ENCODE assay signal across 21 cellular contexts in the genomic region with DNA sequence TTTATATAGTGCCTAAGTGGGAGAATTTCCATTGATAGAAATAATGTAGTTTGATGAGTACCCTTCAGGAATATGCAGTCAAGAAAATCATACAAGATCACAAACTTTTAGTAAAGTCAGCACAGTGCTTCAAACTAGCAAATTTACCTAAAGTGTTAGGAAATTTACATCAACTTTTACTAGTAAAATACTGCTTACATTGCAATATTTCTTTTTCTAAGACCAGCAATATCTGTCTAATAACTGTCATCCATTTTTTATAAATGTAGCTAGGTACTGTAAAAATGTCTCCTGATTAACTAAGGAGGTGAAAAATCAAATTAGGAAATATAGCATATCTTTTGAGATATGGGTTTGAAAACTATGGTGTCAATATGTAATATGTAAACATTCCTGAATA.
DNase-seq lines count a peak whose midpoint lies in the region; ATAC-seq, FAIRE-seq and TF ChIP-seq lines count a peak whose summit lies in the region.
"Had no signal": no experiment of that assay in that cellular context is flagged by ENCODE, and none has a peak within 500 bp of the region (broad histone marks: within the 10 kb centered on the region; RNA-seq: fewer than 3 reads in every experiment).

No MANE protein-coding gene starts in this region.

- no peak for TF ChIP-seq EP300 in HepG2 (IDR thresholded peaks at IDR 0.05; ENCODE audit: low read depth in 2 of 2, low read length in 2 of 2)
- TF ChIP-seq EP300 in HepG2 (CRISPR knock-in tag; IDR thresholded peaks at IDR 0.05; ENCODE audit: borderline replicate concordance) = no peak
- no peak for TF ChIP-seq EP300 in K562 (IDR thresholded peaks at IDR 0.05; ENCODE audit: low read length)
- no peak for TF ChIP-seq EP300 in transverse colon (IDR thresholded peaks at IDR 0.05; ENCODE audit: low read depth)

- TF ChIP-seq RAD21 in HepG2 (CRISPR knock-in tag; IDR thresholded peaks at IDR 0.05) (no peak), IMR-90 (IDR thresholded peaks at IDR 0.05; ENCODE audit: low read length) (no peak), K562 (CRISPR knock-in tag; conservative IDR thresholded peaks at IDR 0.05 in 1 of 2, IDR thresholded peaks at IDR 0.05 in 1 of 2) (no peak)

- TF ChIP-seq POLR2A in HepG2 (IDR thresholded peaks at IDR 0.05; ENCODE audit: insufficient read depth in 1 of 2, low read depth in 2 of 2, low read length in 2 of 2) = no peak
- TF ChIP-seq POLR2A in right lobe of liver (IDR thresholded peaks at IDR 0.05) = no peak
- TF ChIP-seq POLR2A in IMR-90 (IDR thresholded peaks at IDR 0.05; ENCODE audit: low read depth, low read length) = no peak
- TF ChIP-seq POLR2A in K562 (conservative IDR thresholded peaks at IDR 0.05) = no peak
- no peak for TF ChIP-seq POLR2A in transverse colon (IDR thresholded peaks at IDR 0.05)

- BruUV-seq in HepG2 (replicated peaks; lab: Mats Ljungman, UMichigan) (no TSS peak), IMR-90 (replicated peaks; lab: Mats Ljungman, UMichigan) (no TSS peak), K562 (replicated peaks; lab: Mats Ljungman, UMichigan) (no TSS peak)

- POLR2A ChIA-PET in HepG2 (lab: Yijun Ruan, JAX) (no interaction called here), IMR-90 (lab: Charles Lee; ENCODE audit: unreplicated experiment) (no interaction called here), K562 (lab: Yijun Ruan, JAX) (no interaction called here)

- H3K4me3 Mint-ChIP-seq in mesothelial cell of epicardium = no peak overlapping the region
- H3K4me3 Mint-ChIP-seq: B cell; CD4-positive, alpha-beta T cell; CD8-positive, alpha-beta T cell had no signal

- TF ChIP-seq CTCF in HepG2 (CRISPR knock-in tag; IDR thresholded peaks at IDR 0.05) (no peak), right lobe of liver (IDR thresholded peaks at IDR 0.05) (no peak), IMR-90 (conservative IDR thresholded peaks at IDR 0.05; ENCODE audit: low read depth, low read length) (no peak), K562 (IDR thresholded peaks at IDR 0.05 in 2 of 3, conservative IDR thresholded peaks at IDR 0.05 in 1 of 3; ENCODE audit: insufficient read depth in 2 of 3, low read depth in 1 of 3, low read length in 3 of 3) (no peak), mesothelial cell of epicardium (IDR thresholded peaks at IDR 0.05; ENCODE audit: unreplicated experiment) (no peak), lower lobe of right lung (IDR thresholded peaks at IDR 0.05) (no peak), transverse colon (IDR thresholded peaks at IDR 0.05) (no peak)

- H3K4me1 Mint-ChIP-seq in mesothelial cell of epicardium = peaks cover 7% of the 10 kb centered on the region
- H3K4me1 Mint-ChIP-seq: B cell had no signal

- no peaks in the 10 kb centered on the region for H4K20me1 ChIP-seq in HepG2 (ENCODE audit: insufficient read depth, low read length)
- H4K20me1 ChIP-seq in IMR-90 (ENCODE audit: insufficient read depth, low read length) = no peaks in the 10 kb centered on the region
- H4K20me1 ChIP-seq in K562 (replicated peaks; ENCODE audit: control insufficient read depth, insufficient read depth, low read length) = no peaks in the 10 kb centered on the region
- H4K20me1 ChIP-seq: BLaER1 treated with 17β-estradiol and CSF1 and Interleukin-3, amounts not matched to agents 10 nM and 100 nM had no signal

- H4K91ac ChIP-seq in IMR-90 (ENCODE audit: insufficient read depth, low read depth, low read length) = no peak overlapping the region

- H3K9ac ChIP-seq in HepG2 (ENCODE audit: insufficient read depth, low read depth, low read length) (no peak overlapping the region), IMR-90 (ENCODE audit: low read depth, low read length) (no peak overlapping the region), K562 (ENCODE audit: insufficient read depth in 1 of 2, low read depth in 2 of 2, low read length in 2 of 2) (no peak overlapping the region)
- H3K9ac ChIP-seq: BLaER1 treated with 17β-estradiol and CSF1 and Interleukin-3, amounts not matched to agents 10 nM and 100 nM had no signal

- CTCF ChIA-PET in HepG2 (lab: Yijun Ruan, JAX; ENCODE audit: low intra/inter-chr PET ratio, low total read pairs) = no interaction called here
- CTCF ChIA-PET in IMR-90 (lab: Yijun Ruan, JAX) = no interaction called here
- CTCF ChIA-PET in K562 (lab: Yijun Ruan, JAX; ENCODE audit: low intra/inter-chr PET ratio) = interaction anchor here (0.5 kb wide), 1 partner anchor 43 kb away, joined by 3 read pairs; no protein-coding TSS in a partner anchor

- H3K4me2 ChIP-seq in HepG2 (ENCODE audit: low read depth, low read length) = no peak overlapping the region
- no peak overlapping the region for H3K4me2 ChIP-seq in IMR-90 (ENCODE audit: low read depth, low read length)
- no peak overlapping the region for H3K4me2 ChIP-seq in K562 (ENCODE audit: insufficient read depth, low read length)
- H3K4me2 ChIP-seq: BLaER1 treated with 17β-estradiol and CSF1 and Interleukin-3, amounts not matched to agents 10 nM and 100 nM had no signal

- no peak for ATAC-seq in HepG2
- ATAC-seq in right lobe of liver = no peak
- no peak for ATAC-seq in IMR-90 (ENCODE audit: low read depth)
- ATAC-seq in K562 = no peak
- ATAC-seq in lower lobe of right lung = no peak
- ATAC-seq in GM21390 (IDR thresholded peaks at IDR 0.05; ENCODE audit: unreplicated experiment) = no peak
- ATAC-seq: CD8-positive, alpha-beta T cell had no signal

- H4K5ac ChIP-seq in IMR-90 (ENCODE audit: low read depth, low read length) = no peak overlapping the region

- H3K9me1 ChIP-seq in IMR-90 (ENCODE audit: insufficient read depth, low read length) = no peaks in the 10 kb centered on the region
- H3K9me1 ChIP-seq in K562 (ENCODE audit: control insufficient read depth, insufficient read depth, low read length) = no peaks in the 10 kb centered on the region

- H3K36me3 ChIP-seq in HepG2 (replicated peaks in 1 of 2; ENCODE audit: control insufficient read depth in 1 of 2, insufficient read depth in 2 of 2, low read length in 2 of 2) = no peaks in the 10 kb centered on the region
- no peaks in the 10 kb centered on the region for H3K36me3 ChIP-seq in right lobe of liver
- H3K36me3 ChIP-seq in IMR-90 (ENCODE audit: control insufficient read depth, insufficient read depth, low read length) = no peaks in the 10 kb centered on the region
- H3K36me3 ChIP-seq in K562 (ENCODE audit: control insufficient read depth, insufficient read depth, low read length) = no peaks in the 10 kb centered on the region
- H3K36me3 ChIP-seq in lower lobe of right lung = no peaks in the 10 kb centered on the region
- no peaks in the 10 kb centered on the region for H3K36me3 ChIP-seq in transverse colon
- H3K36me3 ChIP-seq: BLaER1 treated with 17β-estradiol and CSF1 and Interleukin-3, amounts not matched to agents 10 nM and 100 nM had no signal

- no peaks in the 10 kb centered on the region for H3K4me1 ChIP-seq in HepG2 (ENCODE audit: insufficient read depth, low read length)
- no peaks in the 10 kb centered on the region for H3K4me1 ChIP-seq in right lobe of liver
- H3K4me1 ChIP-seq in IMR-90 (ENCODE audit: control insufficient read depth, insufficient read depth, low read length) = no peaks in the 10 kb centered on the region
- H3K4me1 ChIP-seq in K562 (replicated peaks in 1 of 2; ENCODE audit: control insufficient read depth in 2 of 2, insufficient read depth in 2 of 2, low read length in 2 of 2) = no peaks in the 10 kb centered on the region
- no peaks in the 10 kb centered on the region for H3K4me1 ChIP-seq in lower lobe of right lung
- H3K4me1 ChIP-seq in transverse colon = no peaks in the 10 kb centered on the region
- H3K4me1 ChIP-seq: BLaER1 treated with 17β-estradiol and CSF1 and Interleukin-3, amounts not matched to agents 10 nM and 100 nM; Caco-2 had no signal

- 0 out of 2 replicates have a peak, but pooled peaks cover 5% of the 10 kb centered on the region for H3K9me3 ChIP-seq in HepG2 (ENCODE audit: low read length)
- no peaks in the 10 kb centered on the region for H3K9me3 ChIP-seq in right lobe of liver
- H3K9me3 ChIP-seq in IMR-90 (ENCODE audit: control insufficient read depth, insufficient read depth, low read length) = no peaks in the 10 kb centered on the region
- H3K9me3 ChIP-seq in K562 (replicated peaks; ENCODE audit: control insufficient read depth, insufficient read depth, low read depth, low read length) = peaks cover 2% of the 10 kb centered on the region; the same call in 1 of the 2 replicates
- H3K9me3 ChIP-seq in lower lobe of right lung = no peaks in the 10 kb centered on the region
- H3K9me3 ChIP-seq in transverse colon = no peaks in the 10 kb centered on the region
- H3K9me3 ChIP-seq: BLaER1 treated with 17β-estradiol and CSF1 and Interleukin-3, amounts not matched to agents 10 nM and 100 nM; Caco-2 had no signal

- no peak overlapping the region for H3K14ac ChIP-seq in IMR-90 (replicated peaks; ENCODE audit: low read depth, low read length)

- H3K27me3 ChIP-seq in HepG2 (ENCODE audit: control insufficient read depth in 1 of 2, insufficient read depth in 2 of 2, low read length in 2 of 2) (no peaks in the 10 kb centered on the region), right lobe of liver (no peaks in the 10 kb centered on the region), IMR-90 (ENCODE audit: control insufficient read depth, insufficient read depth, low read length) (no peaks in the 10 kb centered on the region), K562 (ENCODE audit: control insufficient read depth in 2 of 2, insufficient read depth in 2 of 2, low read length in 2 of 2) (no peaks in the 10 kb centered on the region), lower lobe of right lung (ENCODE audit: low read depth) (no peaks in the 10 kb centered on the region), transverse colon (no peaks in the 10 kb centered on the region)
- H3K27me3 ChIP-seq: BLaER1 treated with 17β-estradiol and CSF1 and Interleukin-3, amounts not matched to agents 10 nM and 100 nM had no signal

- no peak overlapping the region for H3K18ac ChIP-seq in IMR-90 (ENCODE audit: low read depth, low read length)

- no peak overlapping the region for H2AK5ac ChIP-seq in IMR-90 (ENCODE audit: low read depth, low read length)

- peaks cover 26% of the 10 kb centered on the region for H3K9me3 Mint-ChIP-seq in mesothelial cell of epicardium
- H3K9me3 Mint-ChIP-seq: CD4-positive, alpha-beta T cell; CD8-positive, alpha-beta T cell had no signal

- intact Hi-C loops in HepG2 (cut with micrococcal nuclease; ENCODE audit: unreplicated experiment) = no loop called here
- intact Hi-C loops in right lobe of liver (cut with DNase I) = no loop called here
- intact Hi-C loops in IMR-90 (cut with micrococcal nuclease) = no loop called here
- intact Hi-C loops in K562 (cut with micrococcal nuclease) = no loop called here
- intact Hi-C loops in lower lobe of right lung (cut with DNase I) = no loop called here
- intact Hi-C loops in transverse colon (cut with DNase I; ENCODE audit: low total_unique reads) = no loop called here

- no peak overlapping the region for H2AK9ac ChIP-seq in IMR-90 (replicated peaks; ENCODE audit: low read depth, low read length, poor library complexity)

- H3K23ac ChIP-seq in IMR-90 (ENCODE audit: low read depth, low read length) = no peak overlapping the region

- no peak overlapping the region for H2BK120ac ChIP-seq in IMR-90 (ENCODE audit: low read depth, low read length)

- no peak overlapping the region for H2BK5ac ChIP-seq in IMR-90 (ENCODE audit: low read depth, low read length, poor library complexity, severe bottlenecking)

- H3K27ac Mint-ChIP-seq in mesothelial cell of epicardium = peak overlapping the region; percentile 54
- H3K27ac Mint-ChIP-seq: B cell; CD4-positive, alpha-beta T cell; CD8-positive, alpha-beta T cell had no signal

- no peak overlapping the region for H2BK20ac ChIP-seq in IMR-90 (ENCODE audit: low read depth, low read length)

- H3K27ac ChIP-seq in HepG2 (ENCODE audit: extremely low read length, insufficient read depth, low read length) (no peak overlapping the region), right lobe of liver (no peak overlapping the region), IMR-90 (ENCODE audit: insufficient read depth, low read length) (no peak overlapping the region), K562 (ENCODE audit: extremely low read depth, low read depth, low read length) (no peak overlapping the region), lower lobe of right lung (no peak overlapping the region), transverse colon (no peak overlapping the region)
- H3K27ac ChIP-seq: 22Rv1; BLaER1 treated with 17β-estradiol and CSF1 and Interleukin-3, amounts not matched to agents 10 nM and 100 nM; C4-2B had no signal

- no peak overlapping the region for H3K56ac ChIP-seq in IMR-90 (ENCODE audit: extremely low read depth, insufficient read depth, low read length)

- no peak overlapping the region for H2BK15ac ChIP-seq in IMR-90 (ENCODE audit: low read depth, low read length)

- peaks cover 6% of the 10 kb centered on the region for H3K36me3 Mint-ChIP-seq in mesothelial cell of epicardium
- H3K36me3 Mint-ChIP-seq: CD8-positive, alpha-beta T cell had no signal

- no peaks in the 10 kb centered on the region for H3K79me1 ChIP-seq in IMR-90 (ENCODE audit: low read depth in 1 of 2, low read length in 2 of 2)

- no peak overlapping the region for H3K4ac ChIP-seq in IMR-90 (ENCODE audit: low read depth, low read length)

- H3K79me2 ChIP-seq in HepG2 (ENCODE audit: insufficient read depth, low read length) (no peaks in the 10 kb centered on the region), K562 (ENCODE audit: control insufficient read depth, insufficient read depth, low read length) (no peaks in the 10 kb centered on the region)

- DNase-seq in HepG2 (ENCODE audit: low spot score) (no peak), right lobe of liver (no peak), IMR-90 (no peak), K562 (ENCODE audit: extremely low read depth in 1 of 4, low spot score in 3 of 4) (no peak), mesothelial cell of epicardium (ENCODE audit: low spot score in 2 of 2, unreplicated experiment in 2 of 2) (no peak), lower lobe of right lung (no peak), transverse colon (no peak)
- DNase-seq: AML-193; Caco-2; Calu3; CD4-positive, alpha-beta T cell; CD8-positive, alpha-beta T cell; DMS79 treated with DMSO at 0.1 percent for 48 hours; GF-D8 had no signal

- dilution Hi-C loops in IMR-90 (cut with HindIII; ENCODE audit: low sequenced_read_pairs, unreplicated experiment) = no loop called here

- H2AFZ ChIP-seq in HepG2 (ENCODE audit: low read length) = no peak overlapping the region
- H2AFZ ChIP-seq in IMR-90 (replicated peaks; ENCODE audit: low read length, poor library complexity) = no peak overlapping the region
- no peak overlapping the region for H2AFZ ChIP-seq in K562 (ENCODE audit: low read depth, low read length)

- no peaks in the 10 kb centered on the region for H3K27me3 Mint-ChIP-seq in mesothelial cell of epicardium (ENCODE audit: low read depth)
- H3K27me3 Mint-ChIP-seq: B cell; CD4-positive, alpha-beta T cell had no signal

- H3K4me3 ChIP-seq in HepG2 (replicated peaks in 1 of 3; ENCODE audit: insufficient read depth in 1 of 3, low read depth in 2 of 3, low read length in 3 of 3) (no peak overlapping the region), right lobe of liver (no peak overlapping the region), IMR-90 (ENCODE audit: insufficient read depth, low read depth, low read length) (no peak overlapping the region), K562 (no peak overlapping the region), lower lobe of right lung (no peak overlapping the region), transverse colon (no peak overlapping the region)
- H3K4me3 ChIP-seq: BLaER1 treated with 17β-estradiol and CSF1 and Interleukin-3, amounts not matched to agents 10 nM and 100 nM had no signal

- in situ Hi-C loops in HepG2 (cut with HindIII; ENCODE audit: extremely low pct_ligation_motif_present, low pct_unique_long_range_greater_than_20kb) = no loop called here
- in situ Hi-C loops in IMR-90 (cut with MboI; ENCODE audit: low sequenced_read_pairs) = no loop called here
- in situ Hi-C loops in K562 (cut with MboI) = no loop called here
- in situ Hi-C loops in transverse colon (cut with MboI; ENCODE audit: low pct_ligation_motif_present in 1 of 4, low pct_unique_long_range_greater_than_20kb in 1 of 4, low sequenced_read_pairs in 3 of 4) = no loop called here

- H4K8ac ChIP-seq in IMR-90 (ENCODE audit: low read depth in 2 of 2, low read length in 2 of 2) = no peak overlapping the region

- FAIRE-seq in HepG2 (lab: Jason Lieb, UNC) (no peak), K562 (lab: Jason Lieb, UNC) (no peak)
- FAIRE-seq: G401.6, GM12891 had no signal

Comparison
In these comparisons a context has a peak if more than half of its experiments do, and no peak if none do; other contexts are left out.
1. Of the 241 proteins assayed by ChIP-seq in both HepG2 and K562: peak only in HepG2: none; only in K562: MAFG; in both: MAFF and MAFK; in neither: 238.